In the genomic region with DNA sequence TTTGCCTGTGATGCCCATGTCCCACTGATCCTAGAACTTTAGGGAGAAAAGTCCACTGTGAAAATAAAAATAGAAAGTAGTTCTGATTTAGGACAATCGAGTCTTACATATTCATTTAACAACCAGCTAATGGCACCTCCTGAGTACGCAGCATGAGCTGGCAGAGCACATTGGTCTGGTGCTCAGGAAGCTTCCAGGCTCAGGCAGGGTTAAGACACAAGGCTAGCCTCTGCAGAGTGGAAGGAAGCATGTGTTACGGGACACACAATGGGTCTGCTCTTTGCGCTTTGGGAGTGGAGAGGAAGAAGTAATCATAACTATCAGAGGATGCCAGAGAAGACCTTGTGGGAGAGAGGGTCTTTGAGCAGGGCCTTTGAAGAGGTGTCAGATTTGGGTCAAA, we compare ENCODE assay signal across 25 cellular contexts. TPM values are rescaled to one million over a fixed set of nuclear protein-coding genes. Genes with fewer than 3 reads are reported as not detected.
"Had no signal": no experiment of that assay in that cellular context is flagged by ENCODE, and none has a peak within 500 bp of the region (broad histone marks: within the 10 kb centered on the region; RNA-seq: fewer than 3 reads in every experiment).

No MANE protein-coding gene starts in this region.

- ATAC-seq: activated T-helper 17 cell treated with anti-CD3 and anti-CD28 coated beads, Interleukin-2, amount 50 U/mL, for 72 hours; psoas muscle; SK-N-SH treated with all-trans-retinoic acid at 6 μM for 48 hours; stimulated activated naive CD8-positive, alpha-beta T cell treated with anti-CD3 and anti-CD28 coated beads, Interleukin-15, Interleukin-2, amounts not matched to agents 100 U/mL and 50 U/mL, for 24 hours; T-cell; upper lobe of right lung had no signal

- H3K36me3 ChIP-seq: left ventricle myocardium inferior, right atrium auricular region, thyroid gland, upper lobe of right lung had no signal

- H3K27ac ChIP-seq: left ventricle myocardium inferior, psoas muscle, right atrium auricular region, thyroid gland, upper lobe of right lung, VCaP had no signal

- H3K36me3 Mint-ChIP-seq: activated naive CD8-positive, alpha-beta T cell treated with anti-CD3 and anti-CD28 coated beads for 36 hours; T-cell had no signal

- H3K9me3 Mint-ChIP-seq: activated naive CD8-positive, alpha-beta T cell treated with anti-CD3 and anti-CD28 coated beads for 36 hours; activated T-cell treated with anti-CD3 and anti-CD28 coated beads, Interleukin-2, amount 50 U/mL, for 24 hours; activated T-helper 17 cell treated with anti-CD3 and anti-CD28 coated beads, Interleukin-2, amount 50 U/mL, for 72 hours; T-cell; T-helper 2 cell treated with Interferon-gamma antibody and Interleukin-4, amounts not matched to agents 5 μg/mL and 100 μg/mL, for 36 hours had no signal

- H3K4me1 ChIP-seq: psoas muscle, upper lobe of right lung had no signal

- H3K9me3 ChIP-seq: left ventricle myocardium inferior, psoas muscle, right atrium auricular region, thyroid gland, upper lobe of right lung had no signal

- H3K27me3 Mint-ChIP-seq: activated naive CD8-positive, alpha-beta T cell treated with anti-CD3 and anti-CD28 coated beads for 36 hours had no signal

- H3K4me3 ChIP-seq: left ventricle myocardium inferior, psoas muscle, right atrium auricular region, thyroid gland, upper lobe of right lung had no signal

- H3K4me3 Mint-ChIP-seq: activated naive CD8-positive, alpha-beta T cell treated with anti-CD3 and anti-CD28 coated beads for 36 hours; activated T-cell treated with anti-CD3 and anti-CD28 coated beads, Interleukin-2, amount 50 U/mL, for 24 hours; activated T-helper 17 cell treated with anti-CD3 and anti-CD28 coated beads, Interleukin-2, amount 50 U/mL, for 72 hours; T-cell; T-helper 2 cell treated with Interferon-gamma antibody and Interleukin-4, amounts not matched to agents 5 μg/mL and 100 μg/mL, for 36 hours had no signal

- DNase-seq: activated CD4-positive, alpha-beta T cell treated with anti-CD3 and anti-CD28 coated beads for 1 hour; activated CD4-positive, alpha-beta T cell treated with anti-CD3 and anti-CD28 coated beads, Interleukin-2, amount 50 U/mL, for 1 hour; activated naive CD8-positive, alpha-beta T cell treated with anti-CD3 and anti-CD28 coated beads for 36 hours; activated T-cell treated with anti-CD3 and anti-CD28 coated beads, Interleukin-2, amount 50 U/mL, for 24 hours; amniotic stem cell; cortex of kidney; erythroblast; foreskin fibroblast; left ventricle myocardium inferior; psoas muscle; stimulated activated CD4-positive, alpha-beta T cell treated with anti-CD3 and anti-CD28 coated beads, Interleukin-4, amount 100 ng/mL, for 4 hours; stimulated activated naive CD8-positive, alpha-beta T cell treated with anti-CD3 and anti-CD28 coated beads, Interleukin-15, Interleukin-2, amounts not matched to agents 100 U/mL and 50 U/mL, for 24 hours; T-cell; thyroid gland had no signal

- H3K27me3 ChIP-seq: right atrium auricular region, thyroid gland had no signal

- H3K4me1 Mint-ChIP-seq: activated naive CD8-positive, alpha-beta T cell treated with anti-CD3 and anti-CD28 coated beads for 36 hours; activated T-helper 17 cell treated with anti-CD3 and anti-CD28 coated beads, Interleukin-2, amount 50 U/mL, for 72 hours; T-cell had no signal

- H3K27ac Mint-ChIP-seq: activated naive CD8-positive, alpha-beta T cell treated with anti-CD3 and anti-CD28 coated beads for 36 hours; activated T-cell treated with anti-CD3 and anti-CD28 coated beads, Interleukin-2, amount 50 U/mL, for 24 hours; activated T-helper 17 cell treated with anti-CD3 and anti-CD28 coated beads, Interleukin-2, amount 50 U/mL, for 72 hours; T-cell; T-helper 2 cell treated with Interferon-gamma antibody and Interleukin-4, amounts not matched to agents 5 μg/mL and 100 μg/mL, for 36 hours had no signal

RNA-seq across cellular contexts. Expression of a gene that starts 4.2 kb away (rescaled TPM):
- total RNA-seq: activated naive CD8-positive, alpha-beta T cell treated with anti-CD3 and anti-CD28 coated beads for 36 hours; activated T-helper 17 cell treated with anti-CD3 and anti-CD28 coated beads, Interleukin-2, amount 50 U/mL, for 72 hours; bronchial epithelial cell; fibroblast of lung; myocyte; osteocyte; psoas muscle; subcutaneous adipose tissue had no signal
- polyA plus RNA-seq: fibroblast of lung had no signal
